In genomic region chr2:132891456-132891855, GRCh38 we compare ENCODE assay signal across 30 cellular contexts.
"Had no signal": no experiment of that assay in that cellular context is flagged by ENCODE, and none has a peak within 500 bp of the region (broad histone marks: within the 10 kb centered on the region; RNA-seq: fewer than 3 reads in every experiment).

No MANE protein-coding gene starts in this region.

- ATAC-seq: effector memory CD8-positive, alpha-beta T cell; gastrocnemius medialis; heart left ventricle; left lobe of liver; mucosa of descending colon; natural killer cell treated with Interleukin-12 subunit alpha and Interleukin-12 subunit beta and Interleukin-15 and Interleukin-18, amount 100 ng/mL, for 72 hours; sciatic nerve had no signal

- H3K27me3 ChIP-seq: esophagus squamous epithelium, gastrocnemius medialis, heart left ventricle, hepatocyte, neutrophil, right atrium auricular region, stomach, thyroid gland, vagina had no signal

- H3K36me3 Mint-ChIP-seq: memory B cell; mesothelial cell of epicardium; naive B cell; natural killer cell treated with Interleukin-12 subunit alpha and Interleukin-12 subunit beta and Interleukin-15 and Interleukin-18, amount 100 ng/mL, for 72 hours had no signal

- H3K9ac ChIP-seq: parathyroid adenoma had no signal

- H3K4me1 Mint-ChIP-seq: memory B cell, mesothelial cell of epicardium, naive B cell had no signal

- H3K4me3 ChIP-seq: esophagus squamous epithelium, gastrocnemius medialis, heart left ventricle, hepatocyte, lung, mucosa of descending colon, right atrium auricular region, smooth muscle cell, stomach, thyroid gland, vagina had no signal

- H3K27ac ChIP-seq: esophagus squamous epithelium, gastrocnemius medialis, heart left ventricle, hepatocyte, neutrophil, parathyroid adenoma, right atrium auricular region, stomach, thyroid gland, vagina had no signal

- H3K4me3 Mint-ChIP-seq: effector memory CD8-positive, alpha-beta T cell; memory B cell; mesothelial cell of epicardium; naive B cell; natural killer cell treated with Interleukin-12 subunit alpha and Interleukin-12 subunit beta and Interleukin-15 and Interleukin-18, amount 100 ng/mL, for 72 hours; neural crest cell had no signal

- H3K27ac Mint-ChIP-seq: effector memory CD8-positive, alpha-beta T cell; memory B cell; mesothelial cell of epicardium; naive B cell; natural killer cell treated with Interleukin-12 subunit alpha and Interleukin-12 subunit beta and Interleukin-15 and Interleukin-18, amount 100 ng/mL, for 72 hours; progenitor cell of endocrine pancreas had no signal

- H3K4me1 ChIP-seq: esophagus squamous epithelium, gastrocnemius medialis, heart left ventricle, parathyroid adenoma, right atrium auricular region, stomach, thyroid gland, vagina had no signal

- H3K79me2 ChIP-seq: hepatocyte, parathyroid adenoma had no signal

- H3K36me3 ChIP-seq: esophagus squamous epithelium, gastrocnemius medialis, heart left ventricle, neutrophil, right atrium auricular region, stomach, thyroid gland, vagina had no signal

- H3K4me2 ChIP-seq: hepatocyte, smooth muscle cell had no signal

- H2AFZ ChIP-seq: hepatocyte, parathyroid adenoma had no signal

- H3K9me3 ChIP-seq: esophagus squamous epithelium, gastrocnemius medialis, mucosa of descending colon, neutrophil, thyroid gland, vagina had no signal

- DNase-seq: cortex of kidney; effector memory CD8-positive, alpha-beta T cell; erythroblast; esophagus squamous epithelium; gastrocnemius medialis; heart left ventricle; kidney; mucosa of descending colon; naive B cell; stimulated activated CD4-positive, alpha-beta T cell treated with anti-CD3 and anti-CD28 coated beads, Interleukin-12 subunit alpha, Interleukin-12 subunit beta, amount 100 ng/mL, for 4 hours; stimulated activated CD4-positive, alpha-beta T cell treated with anti-CD3 and anti-CD28 coated beads, Interleukin-1b, Interleukin-23, amount 100 ng/mL, for 48 hours; stimulated activated CD4-positive, alpha-beta T cell treated with anti-CD3 and anti-CD28 coated beads, Interleukin-4, amount 100 ng/mL, for 1 hour; stimulated activated CD8-positive, alpha-beta memory T cell treated with anti-CD3 and anti-CD28 coated beads, Interleukin-4, amount 100 ng/mL, for 48 hours; stimulated activated naive CD4-positive, alpha-beta T cell treated with Interleukin-2 at 50 U/mL for 16 hours; stomach; thyroid gland had no signal
